In genomic region chr11:115706735-115707134, GRCh38 we compare ENCODE assay signal across 11 cellular contexts.
"Had no signal": no experiment of that assay in that cellular context is flagged by ENCODE, and none has a peak within 500 bp of the region (broad histone marks: within the 10 kb centered on the region; RNA-seq: fewer than 3 reads in every experiment).

No MANE protein-coding gene starts in this region.

- H3K36me3 ChIP-seq: heart left ventricle, tibial artery had no signal

- H3K4me3 ChIP-seq: heart left ventricle, tibial artery had no signal

- H3K27me3 ChIP-seq: heart left ventricle had no signal

- H3K27ac ChIP-seq: tibial artery had no signal

- H3K9me3 ChIP-seq: tibial artery had no signal

- DNase-seq: activated CD4-positive, alpha-beta T cell treated with anti-CD3 and anti-CD28 coated beads for 4 hours; activated CD8-positive, alpha-beta memory T cell treated with anti-CD3 and anti-CD28 coated beads, Interleukin-2, amount 50 U/mL, for 48 hours; activated CD8-positive, alpha-beta T cell treated with anti-CD3 and anti-CD28 coated beads, Interleukin-2, amount 10 ng/mL, durations not matched to agents 7 days and 5 days; activated naive CD4-positive, alpha-beta T cell; activated naive CD8-positive, alpha-beta T cell treated with anti-CD3 and anti-CD28 coated beads, Interleukin-2, amount 50 U/mL, for 24 hours; dermis blood vessel endothelial cell; foreskin fibroblast; heart left ventricle; natural killer cell; T1000; tibial artery had no signal
